In the genomic region with DNA sequence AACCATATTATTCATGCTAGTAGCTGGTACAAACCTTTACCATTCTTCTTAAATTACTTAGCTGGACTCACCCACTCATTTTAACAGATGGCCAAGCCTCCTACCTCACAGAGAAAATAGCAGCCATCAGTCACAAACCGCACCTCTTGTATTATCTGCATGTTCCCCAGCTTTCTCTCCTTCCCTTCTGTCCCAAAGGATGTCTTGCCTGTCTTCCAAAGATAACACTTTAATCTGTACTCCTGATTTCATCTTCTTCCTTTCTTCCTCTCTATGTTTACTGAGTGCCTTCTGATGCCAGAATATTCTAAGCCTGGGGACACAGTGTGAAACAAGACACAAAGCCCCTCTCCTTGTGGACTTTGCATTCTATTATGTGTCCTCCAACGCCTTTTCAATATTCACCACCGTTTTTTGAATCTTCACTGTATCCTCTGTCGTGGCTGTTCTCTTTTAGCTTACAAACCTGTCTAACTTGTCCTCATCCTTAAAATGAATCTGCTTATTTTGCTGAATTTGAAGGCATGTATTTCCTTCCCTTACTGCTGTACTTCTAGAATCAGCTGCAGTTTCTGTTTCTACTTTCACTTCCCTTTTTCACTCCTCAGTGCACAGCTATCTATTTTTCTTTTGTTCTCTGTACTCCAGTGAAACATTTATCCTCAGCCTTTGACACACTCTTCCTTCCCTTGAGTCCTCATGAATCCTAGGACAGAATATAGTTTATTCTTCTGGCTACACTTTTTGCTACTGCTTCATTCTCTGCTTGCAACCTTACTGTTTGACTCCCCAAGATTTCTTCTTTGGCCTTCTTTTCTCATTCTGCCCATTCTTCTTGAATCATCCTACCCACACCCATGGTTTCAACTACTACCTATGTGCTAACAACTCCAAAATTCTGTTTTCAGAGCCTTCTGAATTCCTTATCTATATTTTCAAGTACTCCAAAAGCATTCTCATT, we compare ENCODE assay signal across 8 cellular contexts.
DNase-seq lines count a peak whose midpoint lies in the region; ATAC-seq, FAIRE-seq and TF ChIP-seq lines count a peak whose summit lies in the region.

No MANE protein-coding gene starts in this region.

- H3K36me3 ChIP-seq in ACC112 (ENCODE audit: insufficient read depth, low read length) (no peaks in the 10 kb centered on the region), neuronal stem cell (replicated peaks in 1 of 2; ENCODE audit: control insufficient read depth in 2 of 2, insufficient read depth in 2 of 2, low read length in 2 of 2) (no peaks in the 10 kb centered on the region)

- no peak for TF ChIP-seq CTCF in VCaP (conservative IDR thresholded peaks at IDR 0.05)

- no peak overlapping the region for H3K23ac ChIP-seq in neuronal stem cell (ENCODE audit: low read depth, low read length, poor library complexity)

- no peak overlapping the region for H2AK5ac ChIP-seq in neuronal stem cell (ENCODE audit: low read depth, low read length)

- peak; percentile 97 for ATAC-seq in HG03175 (IDR thresholded peaks at IDR 0.05; ENCODE audit: unreplicated experiment)

- no CpG with 5 or more reads among the region's 4 CpGs for WGBS in neuronal stem cell (ENCODE audit: extremely low coverage in 2 of 2, insufficient read length in 2 of 2, insufficient replicate concordance in 1 of 2), 2 donors

- H3K27ac ChIP-seq in ACC112 (ENCODE audit: low read depth, low read length) = no peak overlapping the region
- peak overlapping the region; percentile 1; the same call in 1 of the 2 replicates for H3K27ac ChIP-seq in VCaP
- H3K27ac ChIP-seq in neuronal stem cell (replicated peaks; ENCODE audit: low read length) = no peak overlapping the region

- H3K4me3 ChIP-seq in ACC112 (ENCODE audit: low read depth, low read length) = peak overlapping the region; percentile 60
- H3K4me3 ChIP-seq in neuronal stem cell (ENCODE audit: low read length in 2 of 2) = no peak overlapping the region

- no peak overlapping the region for H2BK120ac ChIP-seq in neuronal stem cell (ENCODE audit: low read depth, low read length)

- no peaks in the 10 kb centered on the region for H3K79me1 ChIP-seq in neuronal stem cell (ENCODE audit: low read depth, low read length)

- H3K4ac ChIP-seq in neuronal stem cell (ENCODE audit: low read length) = no peak overlapping the region

- peak; percentile 30 for DNase-seq in GM19239 (ENCODE audit: insufficient read length, low spot score)
- DNase-seq in neuronal stem cell (ENCODE audit: low spot score) = no peak
- DNase-seq in NCI-H2029 (lab: John Stamatoyannopoulos, UW) = no peak
- DNase-seq in NCI-H2107 treated with DMSO at 0.1 percent for 48 hours (lab: John Stamatoyannopoulos, UW; ENCODE audit: unreplicated experiment) = no peak
- DNase-seq in NCI-H446 treated with DMSO at 0.1 percent for 48 hours (lab: John Stamatoyannopoulos, UW) = no peak

- no peak overlapping the region for H3K4me2 ChIP-seq in neuronal stem cell (ENCODE audit: insufficient read depth, low read length, poor library complexity, severe bottlenecking)

- no peak overlapping the region for H2BK15ac ChIP-seq in neuronal stem cell (ENCODE audit: low read length)

- H3K14ac ChIP-seq in neuronal stem cell (ENCODE audit: low read length) = no peak overlapping the region

- H3K27me3 ChIP-seq in ACC112 (ENCODE audit: insufficient read depth, low read length) (no peaks in the 10 kb centered on the region), neuronal stem cell (ENCODE audit: control insufficient read depth in 3 of 3, insufficient read depth in 3 of 3, low read depth in 1 of 3, low read length in 3 of 3) (no peaks in the 10 kb centered on the region)

- no peak overlapping the region for H4K8ac ChIP-seq in neuronal stem cell (ENCODE audit: low read depth, low read length)

- H3K79me2 ChIP-seq in ACC112 (ENCODE audit: control insufficient read depth, insufficient read depth, low read length, unreplicated experiment) = no peaks in the 10 kb centered on the region

- H3K18ac ChIP-seq in neuronal stem cell (ENCODE audit: low read length) = no peak overlapping the region

- H3K9ac ChIP-seq in neuronal stem cell (ENCODE audit: low read depth, low read length, poor library complexity) = no peak overlapping the region

- H2AFZ ChIP-seq in ACC112 (ENCODE audit: low read length, unreplicated experiment) (peak overlapping the region; percentile 77), neuronal stem cell (ENCODE audit: low read length) (peak overlapping the region; percentile 2)

- FAIRE-seq in GM19239 (lab: Jason Lieb, UNC) = peak; percentile 99

- H3K4me1 ChIP-seq in ACC112 (ENCODE audit: control insufficient read depth, insufficient read depth, low read length, unreplicated experiment) (peaks cover 12% of the 10 kb centered on the region), neuronal stem cell (ENCODE audit: control insufficient read depth in 2 of 2, insufficient read depth in 1 of 2, low read depth in 1 of 2, low read length in 2 of 2) (no peaks in the 10 kb centered on the region)

- no peak overlapping the region for H4K91ac ChIP-seq in neuronal stem cell (ENCODE audit: low read depth, low read length, poor library complexity)

- H2BK12ac ChIP-seq in neuronal stem cell (ENCODE audit: low read length) = no peak overlapping the region

- no peaks in the 10 kb centered on the region for H3K9me3 ChIP-seq in neuronal stem cell (replicated peaks in 1 of 2; ENCODE audit: control insufficient read depth in 2 of 2, insufficient read depth in 1 of 2, low read depth in 1 of 2, low read length in 2 of 2)

- no peak overlapping the region for H2BK5ac ChIP-seq in neuronal stem cell (ENCODE audit: low read length)
